Comparison of ENCODE assay signal across 15 cellular contexts in the genomic region with DNA sequence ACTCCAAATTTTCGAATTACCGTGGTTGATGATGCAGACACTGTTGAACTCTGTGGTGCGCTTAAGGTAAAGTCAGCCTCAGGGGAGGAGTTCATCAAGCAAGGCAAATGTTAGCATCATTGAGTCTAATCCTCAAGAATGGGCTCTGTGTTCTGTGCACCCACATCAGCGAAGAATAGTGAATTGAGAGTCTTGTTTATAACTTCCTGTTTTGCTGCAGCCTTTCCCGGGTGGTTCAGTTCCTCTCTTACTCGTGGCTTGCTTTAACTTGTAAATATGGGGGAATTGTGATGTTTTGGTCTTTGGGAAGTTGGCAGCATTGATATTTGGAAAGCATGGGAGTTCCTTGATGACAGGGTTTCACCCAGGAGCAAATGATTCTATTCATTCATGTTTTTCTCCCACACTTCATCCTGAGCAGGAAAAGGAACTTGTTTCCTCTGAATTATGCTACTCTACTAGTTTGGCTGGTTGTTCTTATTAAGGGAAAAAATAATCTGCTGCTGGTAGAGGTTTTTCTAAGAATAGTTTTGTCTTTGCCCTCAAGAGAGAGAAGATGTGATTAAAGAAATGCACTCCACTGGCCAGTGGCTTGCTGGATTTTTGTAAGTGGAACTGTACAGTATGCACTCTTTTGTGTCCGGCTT. TPM values are rescaled to one million over a fixed set of nuclear protein-coding genes. Genes with fewer than 3 reads are reported as not detected.
DNase-seq lines count a peak whose midpoint lies in the region; ATAC-seq and TF ChIP-seq lines count a peak whose summit lies in the region.
"Had no signal": no experiment of that assay in that cellular context is flagged by ENCODE, and none has a peak within 500 bp of the region (broad histone marks: within the 10 kb centered on the region; RNA-seq: fewer than 3 reads in every experiment).

No MANE protein-coding gene starts in this region.

- H3K27me3 ChIP-seq in mammary epithelial cell (ENCODE audit: insufficient read depth, low read length) (no peaks in the 10 kb centered on the region), left lung (no peaks in the 10 kb centered on the region)
- H3K27me3 ChIP-seq in effector memory CD4-positive, alpha-beta T cell (replicated peaks; ENCODE audit: control insufficient read depth, insufficient read depth, low read length, poor library complexity, severe bottlenecking) = no peaks in the 10 kb centered on the region
- H3K27me3 ChIP-seq: ovary had no signal

- TF ChIP-seq CTCF in mammary epithelial cell (conservative IDR thresholded peaks at IDR 0.05 in 1 of 2, IDR thresholded peaks at IDR 0.05 in 1 of 2; ENCODE audit: extremely low read depth in 1 of 2, insufficient read depth in 1 of 2, low read depth in 1 of 2, low read length in 2 of 2) = no peak
- no peak for TF ChIP-seq CTCF in MCF 10A (IDR thresholded peaks at IDR 0.05; ENCODE audit: unreplicated experiment)
- no peak for TF ChIP-seq CTCF in left lung (IDR thresholded peaks at IDR 0.05)

- H3K4me3 ChIP-seq in mammary epithelial cell (replicated peaks in 1 of 3; ENCODE audit: insufficient read depth in 1 of 3, low read depth in 2 of 3, low read length in 3 of 3) = no peak overlapping the region
- H3K4me3 ChIP-seq in effector memory CD4-positive, alpha-beta T cell (ENCODE audit: insufficient read depth, low read depth, low read length, poor library complexity, severe bottlenecking) = no peak overlapping the region
- H3K4me3 ChIP-seq in left lung = no peak overlapping the region
- H3K4me3 ChIP-seq: ovary had no signal

- peaks cover 6% of the 10 kb centered on the region for H3K4me1 Mint-ChIP-seq in MCF 10A (ENCODE audit: insufficient read depth, unreplicated experiment)
- H3K4me1 Mint-ChIP-seq: activated CD4-positive, alpha-beta T cell treated with anti-CD3 and anti-CD28 coated beads for 36 hours had no signal

- ATAC-seq in GM19351 (IDR thresholded peaks at IDR 0.05; ENCODE audit: unreplicated experiment) (no peak), left lung (no peak)
- ATAC-seq: activated CD4-positive, alpha-beta T cell treated with anti-CD3 and anti-CD28 coated beads for 36 hours had no signal

- BruUV-seq in mammary epithelial cell (replicated peaks; lab: Mats Ljungman, UMichigan) = no TSS peak
- BruUV-seq in MCF 10A (replicated peaks; lab: Mats Ljungman, UMichigan) = no TSS peak

- no peaks in the 10 kb centered on the region for H3K79me2 ChIP-seq in mammary epithelial cell (ENCODE audit: insufficient read depth, low read length)

- peak overlapping the region; percentile 75 for H2AFZ ChIP-seq in mammary epithelial cell (ENCODE audit: low read depth, low read length)

- no peaks in the 10 kb centered on the region for H4K20me1 ChIP-seq in mammary epithelial cell (ENCODE audit: insufficient read depth, low read length)

- intact Hi-C loops in mammary epithelial cell (cut with micrococcal nuclease) (no loop called here), MCF 10A (cut with micrococcal nuclease) (loop anchor here (10.0 kb wide), 1 partner anchor 592 kb away; no protein-coding TSS in a partner anchor), left lung (cut with DNase I) (no loop called here)

- no peak overlapping the region for H3K9ac ChIP-seq in mammary epithelial cell (ENCODE audit: insufficient read depth, low read length)

- no peak overlapping the region for H3K27ac ChIP-seq in mammary epithelial cell (ENCODE audit: insufficient read depth, low read depth, low read length)
- H3K27ac ChIP-seq in effector memory CD4-positive, alpha-beta T cell (ENCODE audit: insufficient read depth, low read length, poor library complexity, severe bottlenecking) = no peak overlapping the region
- peak overlapping the region in 1 of 2 donors; percentile 34 for H3K27ac ChIP-seq in left lung
- H3K27ac ChIP-seq: ovary had no signal

- H3K36me3 ChIP-seq in mammary epithelial cell (ENCODE audit: insufficient read depth, low read length) (no peaks in the 10 kb centered on the region), left lung (peaks cover 0 to 36% of the 10 kb centered on the region in 2 donors)
- peaks cover 29% of the 10 kb centered on the region for H3K36me3 ChIP-seq in effector memory CD4-positive, alpha-beta T cell (ENCODE audit: control insufficient read depth, insufficient read depth, low read length)
- H3K36me3 ChIP-seq: ovary had no signal

- H3K9me3 ChIP-seq in mammary epithelial cell (replicated peaks; ENCODE audit: insufficient read depth, low read length) (no peaks in the 10 kb centered on the region), left lung (no peaks in the 10 kb centered on the region)
- H3K9me3 ChIP-seq in effector memory CD4-positive, alpha-beta T cell (ENCODE audit: control insufficient read depth, low read length) = no peaks in the 10 kb centered on the region
- H3K9me3 ChIP-seq: ovary had no signal

- H3K36me3 Mint-ChIP-seq in MCF 10A (ENCODE audit: insufficient read depth, unreplicated experiment) = peaks cover 38% of the 10 kb centered on the region

- DNase-seq in mammary epithelial cell (peak; percentile 63), MCF 10A (ENCODE audit: unreplicated experiment) (no peak), SK-MEL-5 (ENCODE audit: low read depth, low spot score) (peak; percentile 100), inferior parietal cortex (ENCODE audit: extremely low spot score) (peak; percentile 63), mucosa of gallbladder (ENCODE audit: low spot score) (no peak), left lung (no peak)
- DNase-seq in effector memory CD4-positive, alpha-beta T cell = no peak
- DNase-seq: ACHN; activated CD4-positive, alpha-beta T cell treated with anti-CD3 and anti-CD28 coated beads for 36 hours; DMS79; left cardiac atrium; NCI-H1436 treated with DMSO at 0.1 percent for 48 hours; ovary; stimulated activated CD4-positive, alpha-beta T cell treated with anti-CD3 and anti-CD28 coated beads, Interleukin-2, amount 100 ng/mL, for 48 hours had no signal

- POLR2A ChIA-PET in MCF 10A (lab: Yijun Ruan, JAX) = no interaction called here

- H3K4me2 ChIP-seq in mammary epithelial cell (ENCODE audit: insufficient read depth, low read depth, low read length) = peak overlapping the region; percentile 27

- 29% methylated on average over 7 of the region's 7 CpGs for WGBS in mammary epithelial cell (ENCODE audit: low coverage, missing lambda C conversion rate)

- in situ Hi-C loops in mammary epithelial cell (cut with MboI; ENCODE audit: low sequenced_read_pairs in 2 of 2) = loop anchor here (10.0 to 25.0 kb wide), 4 partner anchors 122 to 534 kb away; no protein-coding TSS in a partner anchor
- in situ Hi-C loops in SK-MEL-5 (cut with HindIII; ENCODE audit: low pct_unique_long_range_greater_than_20kb, low sequenced_read_pairs) = no loop called here

- dilution Hi-C loops in mammary epithelial cell (cut with HindIII; ENCODE audit: low sequenced_read_pairs) = loop anchor here (5.0 kb wide), 1 partner anchor 39 kb away; the partner anchor contains the start of gene GPD1L

- no peak overlapping the region for H3K27ac Mint-ChIP-seq in MCF 10A (ENCODE audit: low read depth, unreplicated experiment)
- H3K27ac Mint-ChIP-seq: activated CD4-positive, alpha-beta T cell treated with anti-CD3 and anti-CD28 coated beads for 36 hours had no signal

- H3K4me1 ChIP-seq in mammary epithelial cell (ENCODE audit: insufficient read depth, low read length) (peaks cover 13% of the 10 kb centered on the region), left lung (peaks cover 4 to 34% of the 10 kb centered on the region in 2 donors)
- H3K4me1 ChIP-seq in effector memory CD4-positive, alpha-beta T cell (ENCODE audit: control insufficient read depth, insufficient read depth, low read length, poor library complexity, severe bottlenecking) = no peaks in the 10 kb centered on the region

- CTCF ChIA-PET in mammary epithelial cell (lab: Charles Lee; ENCODE audit: low non-redundant PET) = no interaction called here
- CTCF ChIA-PET in MCF 10A (lab: Yijun Ruan, JAX) = interaction anchor here (0.8 to 3.0 kb wide), 2 partner anchors 123 to 129 kb away, joined by 4 to 65 read pairs; no protein-coding TSS in a partner anchor

- no peaks in the 10 kb centered on the region for H3K27me3 Mint-ChIP-seq in MCF 10A (ENCODE audit: insufficient read depth, unreplicated experiment)
- H3K27me3 Mint-ChIP-seq: activated CD4-positive, alpha-beta T cell treated with anti-CD3 and anti-CD28 coated beads for 36 hours had no signal

- no peaks in the 10 kb centered on the region for H3K9me3 Mint-ChIP-seq in MCF 10A (ENCODE audit: unreplicated experiment)

- H3K4me3 Mint-ChIP-seq in MCF 10A (ENCODE audit: unreplicated experiment) = no peak overlapping the region
- H3K4me3 Mint-ChIP-seq: activated CD4-positive, alpha-beta T cell treated with anti-CD3 and anti-CD28 coated beads for 36 hours had no signal

RNA-seq across cellular contexts. Expression of gene GPD1L, which starts 40.4 kb away (rescaled TPM):
- total RNA-seq in mammary epithelial cell (1 to 10 TPM; 5.7 to 7.5 TPM), MCF 10A (2022) (8.5 and 9.7 TPM in 2 replicates), mucosa of gallbladder (31.1 TPM), left lung (10 to 100 TPM; 43.6 to 62.4 TPM)
- polyA plus RNA-seq in mammary epithelial cell = 4.5 TPM
- polyA minus RNA-seq in mammary epithelial cell = 23.1 TPM
- total RNA-seq in SK-MEL-5 (2014; rRNA removed; shearing (Covaris generic)) = 30.3 and 30.4 TPM in 2 replicates
- 24.4 and 34.5 TPM in 2 replicates for polyA plus RNA-seq in SK-MEL-5 (2015; cell fraction: cytosol; rRNA removed)
- polyA plus RNA-seq in SK-MEL-5 (2015; cell fraction: nucleus; rRNA removed) = 32.9 and 43.1 TPM in 2 replicates

Comparison
In these comparisons a context has a peak if more than half of its experiments do, and no peak if none do; other contexts are left out.
1. DNase-seq: peak in mammary epithelial cell (single experiment), SK-MEL-5 (single experiment) and inferior parietal cortex (single experiment); none in MCF 10A (single experiment), mucosa of gallbladder (single experiment), effector memory CD4-positive, alpha-beta T cell (0 of 3) and left lung (0 of 2).